In genomic region chr16:12833939-12834338, GRCh38 we compare ENCODE assay signal across 14 cellular contexts. TPM values are rescaled to one million over a fixed set of nuclear protein-coding genes. Genes with fewer than 3 reads are reported as not detected.
A peak's percentile ranks its signal among the peaks of the same experiment; 100 is the strongest.
DNase-seq lines count a peak whose midpoint lies in the region; TF ChIP-seq lines count a peak whose summit lies in the region.
"Had no signal": no experiment of that assay in that cellular context is flagged by ENCODE, and none has a peak within 500 bp of the region (broad histone marks: within the 10 kb centered on the region; RNA-seq: fewer than 3 reads in every experiment).

No MANE protein-coding gene starts in this region.

- no peak overlapping the region for H3K4me3 ChIP-seq in AG10803 (ENCODE audit: low read length)
- H3K4me3 ChIP-seq in H7 (ENCODE audit: insufficient read depth, low read depth, low read length), result no peak overlapping the region
- H3K4me3 ChIP-seq in prostate gland, result no peak overlapping the region
- no peak overlapping the region for H3K4me3 ChIP-seq in colonic mucosa
- H3K4me3 ChIP-seq: left lung, suprapubic skin had no signal

- H3K27me3 ChIP-seq in H7 (ENCODE audit: control insufficient read depth, insufficient read depth, low read length) (no peaks in the 10 kb centered on the region), prostate gland (replicated peaks; ENCODE audit: insufficient read depth) (no peaks in the 10 kb centered on the region), colonic mucosa (no peaks in the 10 kb centered on the region)

- DNase-seq in AG10803 (ENCODE audit: low read depth), result peak; percentile 13
- peak; percentile 17 for DNase-seq in H7
- peak; percentile 34 for DNase-seq in SK-N-DZ (ENCODE audit: low spot score)
- peak; percentile 26 for DNase-seq in iPS-NIHi11 (ENCODE audit: low spot score)
- DNase-seq in stimulated activated CD4-positive, alpha-beta T cell treated with anti-CD3 and anti-CD28 coated beads, Interleukin-12 subunit alpha, Interleukin-12 subunit beta, amount 100 ng/mL, for 4 hours, result no peak
- no peak for DNase-seq in putamen (ENCODE audit: low spot score)
- no peak for DNase-seq in prostate gland (ENCODE audit: low spot score)
- DNase-seq in colonic mucosa, result no peak
- DNase-seq: activated T-cell treated with anti-CD3 and anti-CD28 coated beads, Interleukin-2, amount 50 U/mL, for 1 hour; left lung; NCI-H1048; stimulated activated CD4-positive, alpha-beta T cell treated with anti-CD3 and anti-CD28 coated beads, Interleukin-4, amount 100 ng/mL, for 1 hour had no signal

- no peak for TF ChIP-seq POLR2A in prostate gland (IDR thresholded peaks at IDR 0.05)

- no peaks in the 10 kb centered on the region for H3K4me1 ChIP-seq in prostate gland (replicated peaks)
- H3K4me1 ChIP-seq in colonic mucosa, result no peaks in the 10 kb centered on the region
- H3K4me1 ChIP-seq: left lung, suprapubic skin had no signal

- 28% methylated on average over 10 of the region's 10 CpGs for WGBS in prostate gland

- H3K27ac ChIP-seq in prostate gland (no peak overlapping the region), colonic mucosa (no peak overlapping the region)
- H3K27ac ChIP-seq: left lung, suprapubic skin, VCaP had no signal

- TF ChIP-seq CTCF in AG10803 (conservative IDR thresholded peaks at IDR 0.05; ENCODE audit: low read length), result no peak
- TF ChIP-seq CTCF in prostate gland (IDR thresholded peaks at IDR 0.05), result no peak
- no peak for TF ChIP-seq CTCF in colonic mucosa (IDR thresholded peaks at IDR 0.05)

- intact Hi-C loops in prostate gland (cut with DNase I), result no loop called here
- intact Hi-C loops in colonic mucosa (cut with DNase I), result no loop called here

- H3K36me3 ChIP-seq in H7 (replicated peaks; ENCODE audit: control insufficient read depth, insufficient read depth, low read length) (no peaks in the 10 kb centered on the region), prostate gland (no peaks in the 10 kb centered on the region), colonic mucosa (no peaks in the 10 kb centered on the region)
- H3K36me3 ChIP-seq: left lung, suprapubic skin had no signal

- H3K9ac ChIP-seq in colonic mucosa (ENCODE audit: low read depth in 2 of 2, low read length in 2 of 2), result no peak overlapping the region

- no peaks in the 10 kb centered on the region for H3K9me3 ChIP-seq in prostate gland
- no peaks in the 10 kb centered on the region for H3K9me3 ChIP-seq in colonic mucosa
- H3K9me3 ChIP-seq: suprapubic skin had no signal

RNA-seq across cellular contexts. Expression of gene CPPED1, which starts 30.3 kb away (rescaled TPM):
- 4.8 and 5.8 TPM in 2 replicates for total RNA-seq in H7 (2014; rRNA removed; shearing (Covaris generic))
- 4.4 and 5.2 TPM in 2 replicates for polyA plus RNA-seq in SK-N-DZ (2014; cell fraction: cytosol; rRNA removed)
- polyA plus RNA-seq in SK-N-DZ (2014; cell fraction: nucleus; rRNA removed), result 2.2 and 2.6 TPM in 2 replicates
- 10 to 100 TPM; 24.8 to 61.0 TPM for total RNA-seq in prostate gland
- total RNA-seq in colonic mucosa, result 10 to 100 TPM; 22.8 to 29.1 TPM

Comparison
In these comparisons a context has a peak if more than half of its experiments do, and no peak if none do; other contexts are left out.
1. DNase-seq: peak in AG10803 (single experiment), H7 (single experiment), SK-N-DZ (single experiment) and iPS-NIHi11 (single experiment); none in stimulated activated CD4-positive, alpha-beta T cell treated with anti-CD3 and anti-CD28 coated beads, Interleukin-12 subunit alpha, Interleukin-12 subunit beta, amount 100 ng/mL, for 4 hours (single experiment), putamen (single experiment), prostate gland (single experiment) and colonic mucosa (single experiment).